ENCODE assay signal across 8 cellular contexts in the genomic region with DNA sequence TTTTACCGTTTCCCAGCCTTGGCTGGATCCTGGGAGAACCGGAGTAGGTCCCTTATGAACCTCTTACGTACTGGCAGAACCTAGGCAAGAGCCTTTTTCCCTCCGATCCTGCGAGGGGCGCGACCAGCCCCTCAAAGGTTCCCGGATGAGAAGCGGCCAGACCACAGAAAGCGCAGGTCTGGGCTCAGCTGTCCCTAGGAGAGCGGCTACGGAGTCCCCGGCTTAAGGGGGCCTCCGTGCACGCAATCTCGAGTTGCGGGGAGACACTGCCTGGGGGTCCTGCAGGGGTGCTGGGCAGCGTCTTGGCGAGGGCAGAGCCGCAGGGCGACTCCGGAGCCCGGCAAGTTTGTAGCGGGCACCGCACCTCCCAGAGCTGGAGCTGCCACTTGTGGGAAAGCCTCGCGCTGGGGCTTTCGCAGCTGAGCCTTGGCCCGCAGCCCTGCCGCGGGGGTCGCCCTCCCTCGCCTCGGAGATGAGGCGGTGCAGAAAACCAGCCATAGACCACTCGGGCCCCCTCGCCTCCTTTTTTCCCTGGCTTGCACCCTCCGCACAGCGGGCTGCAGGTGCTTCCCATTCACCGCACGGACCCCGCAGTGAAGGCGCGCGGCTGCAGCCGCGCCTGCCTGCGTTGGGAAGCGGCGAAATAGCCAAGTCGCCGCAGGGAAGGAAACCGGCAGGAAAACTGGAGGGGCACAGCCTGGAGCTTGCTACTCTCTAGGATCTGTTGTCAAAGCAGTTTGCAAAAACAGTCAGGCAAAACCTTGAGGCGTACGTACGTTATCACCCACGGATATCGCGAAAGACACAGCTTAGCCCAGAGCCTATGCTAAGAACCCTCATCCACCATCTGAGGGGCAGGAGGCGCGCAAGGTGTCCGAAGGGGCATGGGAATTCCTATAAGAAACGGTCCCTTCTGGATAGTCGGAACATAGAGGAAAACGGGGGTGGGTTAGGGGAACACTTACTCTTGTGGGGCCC. TPM values are rescaled to one million over a fixed set of nuclear protein-coding genes. Genes with fewer than 3 reads are reported as not detected.
DNase-seq lines count a peak whose midpoint lies in the region; ATAC-seq and TF ChIP-seq lines count a peak whose summit lies in the region.
"Had no signal": no experiment of that assay in that cellular context is flagged by ENCODE, and none has a peak within 500 bp of the region (broad histone marks: within the 10 kb centered on the region; RNA-seq: fewer than 3 reads in every experiment).

No MANE protein-coding gene starts in this region.

- ATAC-seq in left lung (peak; percentile 22), GM18907 (IDR thresholded peaks at IDR 0.05; ENCODE audit: unreplicated experiment) (no peak)

- peak overlapping the region; percentile 37 for H3K4me3 ChIP-seq in astrocyte of the spinal cord (ENCODE audit: low read depth, low read length)
- peak overlapping the region in 1 of 2 donors; percentile 2 for H3K4me3 ChIP-seq in left lung
- H3K4me3 ChIP-seq in subcutaneous abdominal adipose tissue (ENCODE audit: low read depth in 1 of 5, low read length in 5 of 5), result peak overlapping the region; percentile 10 to 33 (median 27)

- H3K9ac ChIP-seq in subcutaneous abdominal adipose tissue (ENCODE audit: low read length in 5 of 5), result no peak overlapping the region

- no peaks in the 10 kb centered on the region for H3K9me3 ChIP-seq in left lung
- no peaks in the 10 kb centered on the region for H3K9me3 ChIP-seq in subcutaneous abdominal adipose tissue (ENCODE audit: control insufficient read depth in 5 of 5, low read length in 5 of 5)

- H3K4me1 ChIP-seq in left lung (peaks cover 0 to 12% of the 10 kb centered on the region in 2 donors), subcutaneous abdominal adipose tissue (ENCODE audit: control insufficient read depth in 5 of 5, insufficient read depth in 5 of 5, low read length in 5 of 5) (peaks cover 0 to 19% (median 12%) of the 10 kb centered on the region in 5 donors)

- no peaks in the 10 kb centered on the region for H3K36me3 Mint-ChIP-seq in activated T-helper 1 cell treated with anti-CD3 and anti-CD28 coated beads, Interleukin-12 subunit alpha, Interleukin-12 subunit beta, Interleukin-2, Interleukin-4 antibody, amounts not matched to agents 30 ng/mL and 10 ng/mL and 1 ng/mL, durations not matched to agents 14 hours and 24 hours and 36 hours (ENCODE audit: low read depth)

- no peaks in the 10 kb centered on the region for H3K36me3 ChIP-seq in left lung
- no peaks in the 10 kb centered on the region for H3K36me3 ChIP-seq in subcutaneous abdominal adipose tissue (ENCODE audit: control insufficient read depth in 5 of 5, insufficient read depth in 5 of 5, low read length in 5 of 5)

- H3K27me3 ChIP-seq in left lung, result peaks cover 34 to 82% of the 10 kb centered on the region in 2 donors
- H3K27me3 ChIP-seq in subcutaneous abdominal adipose tissue (ENCODE audit: control insufficient read depth in 5 of 5, insufficient read depth in 4 of 5, low read length in 5 of 5), result peaks cover 22 to 35% (median 29%) of the 10 kb centered on the region in 5 donors

- TF ChIP-seq CTCF in astrocyte of the spinal cord (IDR thresholded peaks at IDR 0.05; ENCODE audit: low read depth, low read length), result no peak
- no peak for TF ChIP-seq CTCF in left lung (IDR thresholded peaks at IDR 0.05)

- no peak overlapping the region for H3K4me3 Mint-ChIP-seq in activated T-helper 1 cell treated with anti-CD3 and anti-CD28 coated beads, Interleukin-12 subunit alpha, Interleukin-12 subunit beta, Interleukin-2, Interleukin-4 antibody, amounts not matched to agents 30 ng/mL and 10 ng/mL and 1 ng/mL, durations not matched to agents 14 hours and 24 hours and 36 hours

- H3K4me1 Mint-ChIP-seq in activated T-helper 1 cell treated with anti-CD3 and anti-CD28 coated beads, Interleukin-12 subunit alpha, Interleukin-12 subunit beta, Interleukin-2, Interleukin-4 antibody, amounts not matched to agents 30 ng/mL and 10 ng/mL and 1 ng/mL, durations not matched to agents 14 hours and 24 hours and 36 hours (ENCODE audit: low read depth), result no peaks in the 10 kb centered on the region

- H3K9me3 Mint-ChIP-seq in activated T-helper 1 cell treated with anti-CD3 and anti-CD28 coated beads, Interleukin-12 subunit alpha, Interleukin-12 subunit beta, Interleukin-2, Interleukin-4 antibody, amounts not matched to agents 30 ng/mL and 10 ng/mL and 1 ng/mL, durations not matched to agents 14 hours and 24 hours and 36 hours, result peaks cover 2% of the 10 kb centered on the region

- intact Hi-C loops in left lung (cut with DNase I), result no loop called here
- intact Hi-C loops in activated T-helper 1 cell treated with anti-CD3 and anti-CD28 coated beads, Interleukin-12 subunit alpha, Interleukin-12 subunit beta, Interleukin-2, Interleukin-4 antibody, amounts not matched to agents 30 ng/mL and 10 ng/mL and 1 ng/mL, durations not matched to agents 14 hours and 24 hours and 36 hours (cut with micrococcal nuclease), result no loop called here

- DNase-seq in NCI-H1105 (lab: John Stamatoyannopoulos, UW), result peak; percentile 1
- DNase-seq in astrocyte of the spinal cord (ENCODE audit: low read depth, low spot score), result peak; percentile 27
- DNase-seq in left lung, result peak in 1 of 2 donors; percentile 55
- DNase-seq in activated T-helper 1 cell treated with anti-CD3 and anti-CD28 coated beads, Interleukin-12 subunit alpha, Interleukin-12 subunit beta, Interleukin-2, Interleukin-4 antibody, amounts not matched to agents 30 ng/mL and 10 ng/mL and 1 ng/mL, durations not matched to agents 14 hours and 24 hours and 36 hours (ENCODE audit: low spot score), result no peak
- DNase-seq in RKO (ENCODE audit: low spot score), result no peak
- DNase-seq: NCI-H2107 had no signal

- no peak overlapping the region for H3K27ac Mint-ChIP-seq in activated T-helper 1 cell treated with anti-CD3 and anti-CD28 coated beads, Interleukin-12 subunit alpha, Interleukin-12 subunit beta, Interleukin-2, Interleukin-4 antibody, amounts not matched to agents 30 ng/mL and 10 ng/mL and 1 ng/mL, durations not matched to agents 14 hours and 24 hours and 36 hours

- no peak overlapping the region for H3K27ac ChIP-seq in left lung
- H3K27ac ChIP-seq in subcutaneous abdominal adipose tissue (ENCODE audit: low read depth, low read length), result no peak overlapping the region

- H3K27me3 Mint-ChIP-seq in activated T-helper 1 cell treated with anti-CD3 and anti-CD28 coated beads, Interleukin-12 subunit alpha, Interleukin-12 subunit beta, Interleukin-2, Interleukin-4 antibody, amounts not matched to agents 30 ng/mL and 10 ng/mL and 1 ng/mL, durations not matched to agents 14 hours and 24 hours and 36 hours (ENCODE audit: insufficient read depth), result peaks cover 6% of the 10 kb centered on the region

- in situ Hi-C loops in astrocyte of the spinal cord (cut with HindIII; ENCODE audit: low sequenced_read_pairs), result no loop called here

RNA-seq across cellular contexts. Expression of a gene that starts 0.8 kb away (rescaled TPM):
- total RNA-seq in left lung, result 1 to 10 TPM in 1 of 2 donors, under 1 TPM in 1; 0.17 to 1.0 TPM
- total RNA-seq in activated T-helper 1 cell treated with anti-CD3 and anti-CD28 coated beads, Interleukin-12 subunit alpha, Interleukin-12 subunit beta, Interleukin-2, Interleukin-4 antibody, amounts not matched to agents 30 ng/mL and 10 ng/mL and 1 ng/mL, durations not matched to agents 14 hours and 24 hours and 36 hours, result not detected in 2 replicates

Comparison
In these comparisons a context has a peak if more than half of its experiments do, and no peak if none do; other contexts are left out.
1. DNase-seq: peak in NCI-H1105 (single experiment) and astrocyte of the spinal cord (single experiment); none in activated T-helper 1 cell treated with anti-CD3 and anti-CD28 coated beads, Interleukin-12 subunit alpha, Interleukin-12 subunit beta, Interleukin-2, Interleukin-4 antibody, amounts not matched to agents 30 ng/mL and 10 ng/mL and 1 ng/mL, durations not matched to agents 14 hours and 24 hours and 36 hours (single experiment) and RKO (single experiment).